In the genomic region with DNA sequence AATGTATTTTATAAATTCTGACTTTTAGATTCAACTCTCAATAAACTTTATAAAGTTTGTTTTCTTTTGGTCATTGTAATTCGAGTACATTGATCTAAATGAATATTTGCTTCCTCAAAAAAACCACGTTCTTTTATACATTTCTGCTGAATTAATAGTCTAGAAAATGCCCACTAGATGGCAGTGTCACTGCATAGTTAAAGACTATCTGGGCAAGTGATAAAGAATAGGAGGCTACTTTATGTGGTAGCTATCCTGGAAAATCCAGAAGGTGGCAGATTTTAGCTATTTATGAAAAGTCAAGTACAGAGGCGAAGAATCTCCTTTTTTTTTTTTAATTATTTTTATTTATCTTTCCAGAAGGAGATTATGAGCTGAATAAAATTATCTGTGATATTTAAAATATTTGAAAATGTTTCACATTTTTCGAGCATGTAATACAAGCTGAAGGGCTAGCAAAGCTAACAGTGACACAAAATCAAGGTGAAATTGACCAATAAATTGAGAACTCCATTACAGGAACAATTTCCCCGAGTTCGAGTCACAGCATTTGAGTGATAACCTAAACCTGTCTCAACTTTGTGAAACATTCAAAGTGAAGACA, we compare ENCODE assay signal across 8 cellular contexts.
DNase-seq lines count a peak whose midpoint lies in the region; ATAC-seq and TF ChIP-seq lines count a peak whose summit lies in the region.

No MANE protein-coding gene starts in this region.

- no peak overlapping the region for H3K4me2 ChIP-seq in SU-DHL-6 (ENCODE audit: low read depth, low read length, poor library complexity, severe bottlenecking)

- peak; percentile 85 for TF ChIP-seq CTCF in CD4-positive, alpha-beta T cell (IDR thresholded peaks at IDR 0.05)
- peak; percentile 75 for TF ChIP-seq CTCF in SU-DHL-6 (IDR thresholded peaks at IDR 0.05; ENCODE audit: insufficient read depth, low read length, poor library complexity, severe bottlenecking)
- TF ChIP-seq CTCF in fibroblast of the aortic adventitia (IDR thresholded peaks at IDR 0.05; ENCODE audit: insufficient read depth, low read length), result peak; percentile 67
- TF ChIP-seq CTCF in osteocyte (IDR thresholded peaks at IDR 0.05), result peak; percentile 82

- no peak for DNase-seq in CD4-positive, alpha-beta T cell
- peak; percentile 80 for DNase-seq in NCI-H1694 treated with DMSO at 0.1 percent for 48 hours (lab: John Stamatoyannopoulos, UW)
- DNase-seq in fibroblast of the aortic adventitia (ENCODE audit: low read depth), result peak; percentile 81
- DNase-seq in osteocyte (ENCODE audit: extremely low spot score, unreplicated experiment), result no peak
- no peak for DNase-seq in activated T-cell treated with anti-CD3 and anti-CD28 coated beads, Interleukin-2, amount 50 U/mL, for 48 hours

- H3K4me3 ChIP-seq in SU-DHL-6 (ENCODE audit: insufficient read depth, low read length, poor library complexity, severe bottlenecking) (no peak overlapping the region), fibroblast of the aortic adventitia (ENCODE audit: low read depth, low read length) (no peak overlapping the region)

- no peaks in the 10 kb centered on the region for H3K4me1 Mint-ChIP-seq in CD4-positive, alpha-beta T cell (ENCODE audit: low read depth)
- no peaks in the 10 kb centered on the region for H3K4me1 Mint-ChIP-seq in osteocyte (ENCODE audit: unreplicated experiment)

- H3K9ac ChIP-seq in SU-DHL-6 (ENCODE audit: low read length), result no peak overlapping the region

- ATAC-seq in CD4-positive, alpha-beta T cell (ENCODE audit: poor library complexity), result peak; percentile 52
- ATAC-seq in GM18858 (IDR thresholded peaks at IDR 0.05; ENCODE audit: unreplicated experiment) (peak; percentile 93), HG03025 (IDR thresholded peaks at IDR 0.05; ENCODE audit: low FRiP score, unreplicated experiment) (peak; percentile 86)

- no peaks in the 10 kb centered on the region for H3K9me3 Mint-ChIP-seq in CD4-positive, alpha-beta T cell
- no peaks in the 10 kb centered on the region for H3K9me3 Mint-ChIP-seq in osteocyte (ENCODE audit: unreplicated experiment)

- no peaks in the 10 kb centered on the region for H4K20me1 ChIP-seq in SU-DHL-6 (ENCODE audit: low read depth, low read length)

- POLR2A ChIA-PET in CD4-positive, alpha-beta T cell (lab: Charles Lee), result no interaction called here

- H3K36me3 Mint-ChIP-seq in CD4-positive, alpha-beta T cell (ENCODE audit: low read depth), result no peaks in the 10 kb centered on the region
- H3K36me3 Mint-ChIP-seq in osteocyte (ENCODE audit: unreplicated experiment), result no peaks in the 10 kb centered on the region

- H3K9me3 ChIP-seq in CD4-positive, alpha-beta T cell (ENCODE audit: control insufficient read depth, low read length), result no peaks in the 10 kb centered on the region
- no peaks in the 10 kb centered on the region for H3K9me3 ChIP-seq in SU-DHL-6 (ENCODE audit: insufficient read depth, low read length)

- no peaks in the 10 kb centered on the region for H3K36me3 ChIP-seq in SU-DHL-6 (ENCODE audit: low read length)

- H3K27ac Mint-ChIP-seq in CD4-positive, alpha-beta T cell, result no peak overlapping the region
- no peak overlapping the region for H3K27ac Mint-ChIP-seq in osteocyte (ENCODE audit: unreplicated experiment)

- H3F3A ChIP-seq in SU-DHL-6 (ENCODE audit: insufficient read depth), result no peaks in the 10 kb centered on the region

- no peaks in the 10 kb centered on the region for H3K79me2 ChIP-seq in SU-DHL-6 (ENCODE audit: insufficient read depth, low read length)

- no peak overlapping the region for H3K4me3 Mint-ChIP-seq in CD4-positive, alpha-beta T cell
- H3K4me3 Mint-ChIP-seq in osteocyte (ENCODE audit: unreplicated experiment), result no peak overlapping the region

- no peak overlapping the region for H2AFZ ChIP-seq in SU-DHL-6 (ENCODE audit: low read depth, low read length, severe bottlenecking)

- H3K27me3 ChIP-seq in CD4-positive, alpha-beta T cell (ENCODE audit: control insufficient read depth, insufficient read depth, low read length), result no peaks in the 10 kb centered on the region
- H3K27me3 ChIP-seq in SU-DHL-6 (ENCODE audit: low read length), result no peaks in the 10 kb centered on the region; the same call in 1 of the 2 replicates

- H3K27ac ChIP-seq in CD4-positive, alpha-beta T cell (ENCODE audit: low read depth, low read length), result no peak overlapping the region
- no peak overlapping the region for H3K27ac ChIP-seq in SU-DHL-6 (ENCODE audit: low read depth, low read length)

- no peaks in the 10 kb centered on the region for H3K9me2 ChIP-seq in SU-DHL-6 (replicated peaks; ENCODE audit: insufficient read depth, low read length)

- intact Hi-C loops in CD4-positive, alpha-beta T cell (cut with DNase I, micrococcal nuclease), result no loop called here

- peaks cover 4% of the 10 kb centered on the region for H3K27me3 Mint-ChIP-seq in CD4-positive, alpha-beta T cell
- no peaks in the 10 kb centered on the region for H3K27me3 Mint-ChIP-seq in osteocyte (ENCODE audit: unreplicated experiment)

- CTCF ChIA-PET in CD4-positive, alpha-beta T cell (lab: Charles Lee), result no interaction called here

Comparison
In these comparisons a context has a peak if more than half of its experiments do, and no peak if none do; other contexts are left out.
1. DNase-seq: peak in NCI-H1694 treated with DMSO at 0.1 percent for 48 hours (single experiment) and fibroblast of the aortic adventitia (single experiment); none in CD4-positive, alpha-beta T cell (0 of 10), osteocyte (single experiment) and activated T-cell treated with anti-CD3 and anti-CD28 coated beads, Interleukin-2, amount 50 U/mL, for 48 hours (0 of 2).
2. Peak in every context shown above with its lines, with median percentiles within 50 percentile points of each other: ATAC-seq and CTCF ChIP-seq.